In the genomic region with DNA sequence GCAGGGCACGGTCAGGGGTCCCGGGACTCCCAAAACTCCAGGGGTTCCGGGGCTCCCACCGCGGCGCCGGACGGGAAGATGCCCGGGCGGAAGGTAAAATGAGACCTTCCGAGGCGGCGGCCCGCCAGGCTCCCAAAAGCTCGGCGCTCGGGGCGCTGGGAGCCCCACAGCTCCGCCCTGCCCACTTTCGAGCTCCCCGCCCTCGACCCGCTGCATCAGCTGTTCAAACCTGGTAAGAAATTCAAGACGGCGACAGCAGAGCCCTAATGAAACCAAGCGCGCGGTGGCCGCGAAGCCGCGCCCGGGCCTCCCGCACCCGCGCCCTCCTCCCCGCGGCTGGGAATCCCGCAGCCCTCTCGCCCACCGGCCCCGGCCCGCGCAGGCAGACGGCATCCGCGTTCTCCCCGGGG, we compare ENCODE assay signal across 8 cellular contexts. TPM values are rescaled to one million over a fixed set of nuclear protein-coding genes. Genes with fewer than 3 reads are reported as not detected.
A peak's percentile ranks its signal among the peaks of the same experiment; 100 is the strongest.
DNase-seq lines count a peak whose midpoint lies in the region; ATAC-seq and TF ChIP-seq lines count a peak whose summit lies in the region.

No MANE protein-coding gene starts in this region.

- no peaks in the 10 kb centered on the region for H4K20me1 ChIP-seq in PC-3 (ENCODE audit: low read length)

- peak overlapping the region; percentile 99 for H2AFZ ChIP-seq in PC-3 (ENCODE audit: low read length)

- H3K79me2 ChIP-seq in PC-3 (ENCODE audit: low read length) = 0 out of 2 replicates have a peak, but pooled peaks cover 9% of the 10 kb centered on the region

- H3K9ac ChIP-seq in PC-3 (ENCODE audit: low read length) (peak overlapping the region; percentile 59; the same call in 1 of the 2 replicates), iPS-18a (ENCODE audit: low read length) (no peak overlapping the region)

- H3K27ac ChIP-seq in PC-3 (ENCODE audit: low read length) (no peak overlapping the region), iPS-18a (ENCODE audit: low read length) (no peak overlapping the region)

- TF ChIP-seq CTCF in BE2C (IDR thresholded peaks at IDR 0.05; ENCODE audit: low read depth, low read length) (no peak), PC-3 (conservative IDR thresholded peaks at IDR 0.05; ENCODE audit: low read depth, low read length) (no peak)

- H3K9me2 ChIP-seq in PC-3 (replicated peaks; ENCODE audit: low read length) = no peaks in the 10 kb centered on the region

- no peaks in the 10 kb centered on the region for H3F3A ChIP-seq in PC-3 (ENCODE audit: low read length, unreplicated experiment)

- peaks cover 51% of the 10 kb centered on the region for H3K27me3 Mint-ChIP-seq in activated naive CD8-positive, alpha-beta T cell treated with anti-CD3 and anti-CD28 coated beads, Interleukin-2, amount 50 U/mL, for 24 hours

- peak overlapping the region; percentile 41 for H3K4me3 ChIP-seq in BE2C (ENCODE audit: low read depth, low read length)
- H3K4me3 ChIP-seq in PC-3 (ENCODE audit: low read length) = peak overlapping the region; percentile 92
- peak overlapping the region; percentile 67 for H3K4me3 ChIP-seq in iPS-18a (ENCODE audit: low read length)

- H3K4me3 Mint-ChIP-seq in activated naive CD8-positive, alpha-beta T cell treated with anti-CD3 and anti-CD28 coated beads, Interleukin-2, amount 50 U/mL, for 24 hours = peak overlapping the region; percentile 77

- H3K9me3 Mint-ChIP-seq in activated naive CD8-positive, alpha-beta T cell treated with anti-CD3 and anti-CD28 coated beads, Interleukin-2, amount 50 U/mL, for 24 hours = no peaks in the 10 kb centered on the region

- H3K27ac Mint-ChIP-seq in activated naive CD8-positive, alpha-beta T cell treated with anti-CD3 and anti-CD28 coated beads, Interleukin-2, amount 50 U/mL, for 24 hours = peak overlapping the region; percentile 42

- H3K36me3 Mint-ChIP-seq in activated naive CD8-positive, alpha-beta T cell treated with anti-CD3 and anti-CD28 coated beads, Interleukin-2, amount 50 U/mL, for 24 hours (ENCODE audit: low read depth) = no peaks in the 10 kb centered on the region

- no peak for DNase-seq in BE2C
- DNase-seq in PC-3 = peak; percentile 51
- DNase-seq in activated naive CD8-positive, alpha-beta T cell treated with anti-CD3 and anti-CD28 coated beads, Interleukin-2, amount 50 U/mL, for 24 hours = peak; percentile 50
- peak; percentile 46 for DNase-seq in stimulated activated CD4-positive, alpha-beta T cell treated with anti-CD3 and anti-CD28 coated beads, Interleukin-1b, Interleukin-23, amount 100 ng/mL, for 48 hours
- DNase-seq in GDM1 (lab: John Stamatoyannopoulos, UW) = no peak
- DNase-seq in SK-N-DZ (ENCODE audit: low spot score) = no peak

- CTCF ChIA-PET in PC-3 (lab: Charles Lee) = interaction anchor here (0.5 kb wide), 1 partner anchor 20 kb away, joined by 5 read pairs; no protein-coding TSS in a partner anchor

- peak overlapping the region; percentile 98 for H3K4me2 ChIP-seq in PC-3 (ENCODE audit: low read length)

- H3K4me1 Mint-ChIP-seq in activated naive CD8-positive, alpha-beta T cell treated with anti-CD3 and anti-CD28 coated beads, Interleukin-2, amount 50 U/mL, for 24 hours = peaks cover 9% of the 10 kb centered on the region

- BruUV-seq in PC-3 (replicated peaks; lab: Mats Ljungman, UMichigan) = no TSS peak

- H3K9me3 ChIP-seq in BE2C (no peaks in the 10 kb centered on the region), PC-3 (ENCODE audit: low read length) (no peaks in the 10 kb centered on the region), iPS-18a (ENCODE audit: control insufficient read depth, low read depth, low read length) (no peaks in the 10 kb centered on the region)

- H3K27me3 ChIP-seq in BE2C (peaks cover 49% of the 10 kb centered on the region), PC-3 (ENCODE audit: low read length) (no peaks in the 10 kb centered on the region), iPS-18a (ENCODE audit: control insufficient read depth, insufficient read depth, low read length) (peaks cover 64% of the 10 kb centered on the region)

- intact Hi-C loops in PC-3 (cut with micrococcal nuclease) = no loop called here

- ATAC-seq in GM21390 (IDR thresholded peaks at IDR 0.05; ENCODE audit: unreplicated experiment) (peak; percentile 48), PC-3 (peak; percentile 23)
- peak; percentile 48 for ATAC-seq in activated naive CD8-positive, alpha-beta T cell treated with anti-CD3 and anti-CD28 coated beads, Interleukin-2, amount 50 U/mL, for 24 hours

- POLR2A ChIA-PET in PC-3 (lab: Charles Lee; ENCODE audit: unreplicated experiment) = interaction anchor here (0.6 to 2.0 kb wide), 2 partner anchors 13 to 16 kb away, joined by 4 to 18 read pairs; no protein-coding TSS in a partner anchor

- no peaks in the 10 kb centered on the region for H3K36me3 ChIP-seq in BE2C
- H3K36me3 ChIP-seq in PC-3 (ENCODE audit: low read depth, low read length) = peaks cover under 1% of the 10 kb centered on the region; the same call in 1 of the 2 replicates
- no peaks in the 10 kb centered on the region for H3K36me3 ChIP-seq in iPS-18a (ENCODE audit: control insufficient read depth, low read depth, low read length)

- no peaks in the 10 kb centered on the region for H3K4me1 ChIP-seq in BE2C
- peaks cover 39% of the 10 kb centered on the region for H3K4me1 ChIP-seq in PC-3 (ENCODE audit: insufficient read depth, low read length)
- H3K4me1 ChIP-seq in iPS-18a (ENCODE audit: control insufficient read depth, low read depth, low read length) = no peaks in the 10 kb centered on the region

RNA-seq across cellular contexts. Expression of a gene that starts 0.4 kb away (rescaled TPM):
- polyA plus RNA-seq in BE2C (2012; ENCODE audit: insufficient read depth, insufficient read length, low read depth) = 0.31 TPM
- total RNA-seq in PC-3 (2014; rRNA removed) = 23.7 and 26.8 TPM in 2 replicates
- 0.08 TPM in 1 of 2 replicates, not detected in the other for polyA plus RNA-seq in SK-N-DZ (2014; cell fraction: cytosol; rRNA removed)
- 1.2 and 1.5 TPM in 2 replicates for polyA plus RNA-seq in SK-N-DZ (2014; cell fraction: nucleus; rRNA removed)

RNA-seq across cellular contexts. Expression of a gene that starts 29.3 kb away (rescaled TPM):
- polyA plus RNA-seq in BE2C (2012; ENCODE audit: insufficient read depth, insufficient read length, low read depth) = 151 TPM
- total RNA-seq in PC-3 (2014; rRNA removed) = 117 and 121 TPM in 2 replicates
- 87.5 and 88.9 TPM in 2 replicates for polyA plus RNA-seq in SK-N-DZ (2014; cell fraction: cytosol; rRNA removed)
- 119 and 121 TPM in 2 replicates for polyA plus RNA-seq in SK-N-DZ (2014; cell fraction: nucleus; rRNA removed)

RNA-seq across cellular contexts. Expression of a gene that starts 34.1 kb away (rescaled TPM):
- 116 TPM for polyA plus RNA-seq in BE2C (2012; ENCODE audit: insufficient read depth, insufficient read length, low read depth)
- total RNA-seq in PC-3 (2014; rRNA removed) = 97.7 and 122 TPM in 2 replicates
- 47.6 and 91.3 TPM in 2 replicates for polyA plus RNA-seq in SK-N-DZ (2014; cell fraction: cytosol; rRNA removed)
- 59.5 and 66.3 TPM in 2 replicates for polyA plus RNA-seq in SK-N-DZ (2014; cell fraction: nucleus; rRNA removed)

Comparison
In these comparisons a context has a peak if more than half of its experiments do, and no peak if none do; other contexts are left out.
1. DNase-seq: peak in PC-3 (single experiment), activated naive CD8-positive, alpha-beta T cell treated with anti-CD3 and anti-CD28 coated beads, Interleukin-2, amount 50 U/mL, for 24 hours (single experiment) and stimulated activated CD4-positive, alpha-beta T cell treated with anti-CD3 and anti-CD28 coated beads, Interleukin-1b, Interleukin-23, amount 100 ng/mL, for 48 hours (single experiment); none in BE2C (single experiment), GDM1 (single experiment) and SK-N-DZ (single experiment).
2. H3K4me3 ChIP-seq: peak in every context shown above with its lines; median percentile 92 in PC-3; 67 in iPS-18a; 41 in BE2C.
3. Peak in every context shown above with its lines, with median percentiles within 50 percentile points of each other: ATAC-seq.